ENCODE assay signal across 11 cellular contexts in genomic region chr3:171966533-171967136, GRCh38.
DNase-seq lines count a peak whose midpoint lies in the region; ATAC-seq and TF ChIP-seq lines count a peak whose summit lies in the region.
"Had no signal": no experiment of that assay in that cellular context is flagged by ENCODE, and none has a peak within 500 bp of the region (broad histone marks: within the 10 kb centered on the region; RNA-seq: fewer than 3 reads in every experiment).

No MANE protein-coding gene starts in this region.

- intact Hi-C loops in mammary epithelial cell (cut with micrococcal nuclease), result no loop called here

- ATAC-seq in GM19452 (IDR thresholded peaks at IDR 0.05; ENCODE audit: unreplicated experiment), result no peak
- ATAC-seq in GM21390 (IDR thresholded peaks at IDR 0.05; ENCODE audit: unreplicated experiment), result no peak

- no peak overlapping the region for H3K9ac ChIP-seq in mammary epithelial cell (ENCODE audit: insufficient read depth, low read length)

- no peaks in the 10 kb centered on the region for H3K27me3 ChIP-seq in AG04450 (ENCODE audit: control insufficient read depth, insufficient read depth, low read length)
- no peaks in the 10 kb centered on the region for H3K27me3 ChIP-seq in HL-60 (ENCODE audit: insufficient read depth, poor library complexity, severe bottlenecking)
- no peaks in the 10 kb centered on the region for H3K27me3 ChIP-seq in mammary epithelial cell (ENCODE audit: insufficient read depth, low read length)
- no peaks in the 10 kb centered on the region for H3K27me3 ChIP-seq in muscle layer of duodenum (ENCODE audit: low read depth, low read length)
- H3K27me3 ChIP-seq in suprapubic skin, result no peaks in the 10 kb centered on the region
- H3K27me3 ChIP-seq: esophagus muscularis mucosa had no signal

- POLR2A ChIA-PET in AG04450 (lab: Yijun Ruan, JAX), result no interaction called here

- WGBS in mammary epithelial cell (ENCODE audit: low coverage, missing lambda C conversion rate), result 67% methylated on average over 3 of the region's 3 CpGs
- WGBS in suprapubic skin, result 50% methylated on average over 3 of the region's 3 CpGs

- TF ChIP-seq POLR2A in suprapubic skin (IDR thresholded peaks at IDR 0.05), result no peak

- peak overlapping the region; percentile 43 for H3K4me2 ChIP-seq in mammary epithelial cell (ENCODE audit: insufficient read depth, low read depth, low read length)

- H3K9me3 ChIP-seq in AG04450 (ENCODE audit: control insufficient read depth, insufficient read depth, low read length) (no peaks in the 10 kb centered on the region), mammary epithelial cell (replicated peaks; ENCODE audit: insufficient read depth, low read length) (no peaks in the 10 kb centered on the region), muscle layer of duodenum (ENCODE audit: control insufficient read depth in 1 of 2, low read length in 2 of 2) (no peaks in the 10 kb centered on the region), suprapubic skin (no peaks in the 10 kb centered on the region)
- H3K9me3 ChIP-seq: esophagus muscularis mucosa had no signal

- no peaks in the 10 kb centered on the region for H3K36me3 ChIP-seq in mammary epithelial cell (ENCODE audit: insufficient read depth, low read length)
- no peaks in the 10 kb centered on the region for H3K36me3 ChIP-seq in muscle layer of duodenum (ENCODE audit: control insufficient read depth in 1 of 2, insufficient read depth in 2 of 2, low read length in 2 of 2)
- H3K36me3 ChIP-seq in suprapubic skin, result no peaks in the 10 kb centered on the region
- H3K36me3 ChIP-seq: esophagus muscularis mucosa had no signal

- TF ChIP-seq CTCF in AG04450 (IDR thresholded peaks at IDR 0.05; ENCODE audit: low read depth, low read length) (no peak), HL-60 (IDR thresholded peaks at IDR 0.05; ENCODE audit: insufficient read depth, low read length) (no peak), mammary epithelial cell (conservative IDR thresholded peaks at IDR 0.05 in 1 of 2, IDR thresholded peaks at IDR 0.05 in 1 of 2; ENCODE audit: extremely low read depth in 1 of 2, insufficient read depth in 1 of 2, low read depth in 1 of 2, low read length in 2 of 2) (no peak), suprapubic skin (IDR thresholded peaks at IDR 0.05) (no peak)

- H3K4me1 ChIP-seq in mammary epithelial cell (ENCODE audit: insufficient read depth, low read length), result peaks cover 11% of the 10 kb centered on the region
- H3K4me1 ChIP-seq in muscle layer of duodenum (ENCODE audit: control insufficient read depth in 1 of 2, insufficient read depth in 2 of 2, low read length in 2 of 2), result peaks cover 0 to 12% of the 10 kb centered on the region in 2 donors
- H3K4me1 ChIP-seq in suprapubic skin, result peaks cover 13% of the 10 kb centered on the region

- CTCF ChIA-PET in AG04450 (lab: Charles Lee) (no interaction called here), mammary epithelial cell (lab: Charles Lee; ENCODE audit: low non-redundant PET) (no interaction called here)

- peak overlapping the region; percentile 81 for H2AFZ ChIP-seq in mammary epithelial cell (ENCODE audit: low read depth, low read length)

- TF ChIP-seq EP300 in suprapubic skin (IDR thresholded peaks at IDR 0.05), result no peak

- H3K4me3 ChIP-seq in AG04450 (ENCODE audit: low read depth, low read length) (no peak overlapping the region), HL-60 (replicated peaks; ENCODE audit: insufficient read depth, low read length) (no peak overlapping the region), mammary epithelial cell (replicated peaks in 1 of 3; ENCODE audit: insufficient read depth in 1 of 3, low read depth in 2 of 3, low read length in 3 of 3) (no peak overlapping the region), muscle layer of duodenum (ENCODE audit: low read depth in 1 of 2, low read length in 2 of 2) (no peak overlapping the region), suprapubic skin (no peak overlapping the region)
- H3K4me3 ChIP-seq: esophagus muscularis mucosa, SK-N-MC had no signal

- H3K27ac ChIP-seq in AG04450 (ENCODE audit: low read depth, low read length) (peak overlapping the region; percentile 53), HL-60 (replicated peaks) (peak overlapping the region; percentile 68), mammary epithelial cell (ENCODE audit: insufficient read depth, low read depth, low read length) (peak overlapping the region; percentile 35), muscle layer of duodenum (ENCODE audit: low read length) (peak overlapping the region; percentile 33), suprapubic skin (no peak overlapping the region)
- H3K27ac ChIP-seq: SK-N-MC had no signal

- no TSS peak for BruUV-seq in mammary epithelial cell (replicated peaks; lab: Mats Ljungman, UMichigan)

- dilution Hi-C loops in mammary epithelial cell (cut with HindIII; ENCODE audit: low sequenced_read_pairs), result no loop called here

- H4K20me1 ChIP-seq in mammary epithelial cell (ENCODE audit: insufficient read depth, low read length), result no peaks in the 10 kb centered on the region

- in situ Hi-C loops in mammary epithelial cell (cut with MboI; ENCODE audit: low sequenced_read_pairs in 2 of 2), result no loop called here

- DNase-seq in AG04450 (ENCODE audit: low read depth, low spot score), result no peak
- no peak for DNase-seq in HL-60 (ENCODE audit: low read depth in 1 of 2, low spot score in 1 of 2)
- no peak for DNase-seq in mammary epithelial cell
- DNase-seq in SW480 (ENCODE audit: low spot score), result no peak
- DNase-seq in suprapubic skin (ENCODE audit: low spot score in 2 of 2), result no peak
- DNase-seq: activated T-cell treated with anti-CD3 and anti-CD28 coated beads, Interleukin-2, amount 50 U/mL, for 72 hours had no signal

- H3K79me2 ChIP-seq in mammary epithelial cell (ENCODE audit: insufficient read depth, low read length), result no peaks in the 10 kb centered on the region
